ENCODE assay signal across 1 cellular context in genomic region chr17:77020973-77021372, GRCh38.
TF ChIP-seq lines count a peak whose summit lies in the region.

No MANE protein-coding gene starts in this region.

TF ChIP-seq in HEK293, 187 proteins besides CTCF, POLR2A, EP300 and RAD21 (continued from another document):
- TF ChIP-seq REST (tag by site-specific recombination; IDR thresholded peaks at IDR 0.05) = peak; percentile 90
